In the genomic region with DNA sequence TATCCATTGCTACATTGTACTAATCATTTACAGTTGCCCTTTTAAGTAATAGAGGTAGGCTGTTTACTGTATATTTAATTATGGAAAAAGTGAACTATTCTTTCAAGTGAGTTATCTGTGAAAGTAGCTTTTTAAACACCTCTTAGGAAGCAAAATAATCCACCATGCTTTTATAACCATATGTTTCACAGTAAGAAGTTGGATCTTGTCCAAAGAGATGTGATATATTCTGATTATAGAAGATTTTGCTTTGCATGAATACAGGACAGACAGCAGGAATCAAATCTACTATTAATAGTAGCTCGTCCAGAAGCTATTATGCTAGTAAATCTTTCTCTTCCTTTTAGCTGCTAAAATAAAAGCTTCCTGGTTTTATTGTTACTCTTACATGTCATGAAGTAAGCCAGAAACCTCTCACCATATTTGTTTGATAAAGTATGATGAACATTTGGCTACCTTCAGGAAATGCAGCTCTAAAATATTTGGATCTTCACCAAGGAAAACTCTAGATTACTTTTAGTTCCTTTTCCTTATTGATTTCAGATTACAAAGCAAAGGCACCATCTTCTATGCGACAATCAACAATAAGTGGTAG, we compare ENCODE assay signal across 13 cellular contexts.
"Had no signal": no experiment of that assay in that cellular context is flagged by ENCODE, and none has a peak within 500 bp of the region (broad histone marks: within the 10 kb centered on the region; RNA-seq: fewer than 3 reads in every experiment).

No MANE protein-coding gene starts in this region.

- DNase-seq: activated CD4-positive, alpha-beta T cell treated with anti-CD3 and anti-CD28 coated beads, Interleukin-2, amount 50 U/mL, for 48 hours; activated naive CD4-positive, alpha-beta T cell treated with anti-CD3 and anti-CD28 coated beads for 36 hours; activated naive CD8-positive, alpha-beta T cell treated with anti-CD3 and anti-CD28 coated beads, Interleukin-2, amount 50 U/mL, for 24 hours; erythroblast; left colon; T1000; thyroid gland had no signal

- H3K4me1 ChIP-seq: ascending aorta, neural progenitor cell, parathyroid adenoma, thyroid gland had no signal

- H3K9me3 ChIP-seq: ascending aorta, gastroesophageal sphincter, thyroid gland had no signal

- ATAC-seq: activated naive CD8-positive, alpha-beta T cell treated with anti-CD3 and anti-CD28 coated beads, Interleukin-2, amount 50 U/mL, for 24 hours; activated T-helper 17 cell treated with anti-CD3 and anti-CD28 coated beads, Interleukin-2, amount 50 U/mL, for 72 hours; left colon; stimulated activated effector memory CD8-positive, alpha-beta T cell treated with anti-CD3 and anti-CD28 coated beads, Interleukin-12 subunit alpha, Interleukin-12 subunit beta, amount 100 ng/mL, for 72 hours had no signal

- H3K36me3 ChIP-seq: ascending aorta, gastroesophageal sphincter, neural progenitor cell, thyroid gland had no signal

- H3K27me3 ChIP-seq: ascending aorta, gastroesophageal sphincter, neural progenitor cell, thyroid gland had no signal

- H3K4me3 ChIP-seq: ascending aorta, gastroesophageal sphincter, neural progenitor cell, thyroid gland had no signal

- H3K27ac ChIP-seq: ascending aorta, gastroesophageal sphincter, neural progenitor cell, parathyroid adenoma, thyroid gland had no signal
